ENCODE assay signal across 8 cellular contexts in genomic region chr19:45178262-45179062, GRCh38. TPM values are rescaled to one million over a fixed set of nuclear protein-coding genes. Genes with fewer than 3 reads are reported as not detected.
DNase-seq lines count a peak whose midpoint lies in the region; ATAC-seq and TF ChIP-seq lines count a peak whose summit lies in the region.

Gene BLOC1S3, plus strand, starts transcription at chr19:45178784. Its CDS starts 513 bp downstream, at chr19:45179297.

- peaks cover 27% of the 10 kb centered on the region for H3K4me1 Mint-ChIP-seq in T-helper 1 cell treated with Interleukin-12 subunit alpha and Interleukin-12 subunit beta and Interleukin-4 antibody, amounts not matched to agents 30 μg/mL and 1 μg/mL, for 36 hours (ENCODE audit: low read depth)
- H3K4me1 Mint-ChIP-seq in progenitor cell of endocrine pancreas (ENCODE audit: low read depth): peaks cover 14% of the 10 kb centered on the region

- in situ Hi-C loops in GM13977 (cut with MboI; ENCODE audit: low pct_unique_long_range_greater_than_20kb, low sequenced_read_pairs, unreplicated experiment): no loop called here

- peak within 1 kb of the TSS; percentile 97 for H3K27ac Mint-ChIP-seq in T-helper 1 cell treated with Interleukin-12 subunit alpha and Interleukin-12 subunit beta and Interleukin-4 antibody, amounts not matched to agents 30 μg/mL and 1 μg/mL, for 36 hours
- peak within 1 kb of the TSS; percentile 95 for H3K27ac Mint-ChIP-seq in progenitor cell of endocrine pancreas

- H3K4me1 ChIP-seq in left ventricle myocardium inferior (peaks cover 39% of the 10 kb centered on the region), urinary bladder (ENCODE audit: insufficient read depth) (peaks cover 1% of the 10 kb centered on the region)

- H3K9me3 ChIP-seq in left ventricle myocardium inferior (replicated peaks): no peaks in the 10 kb centered on the region

- no peaks in the 10 kb centered on the region for H3K27me3 ChIP-seq in left ventricle myocardium inferior (ENCODE audit: low read depth)

- H3K27ac ChIP-seq in left ventricle myocardium inferior (replicated peaks): peak within 1 kb of the TSS; percentile 91
- peak within 1 kb of the TSS; percentile 89 for H3K27ac ChIP-seq in urinary bladder (ENCODE audit: low read depth)

- peaks cover 11% of the 10 kb centered on the region for H3K36me3 Mint-ChIP-seq in T-helper 1 cell treated with Interleukin-12 subunit alpha and Interleukin-12 subunit beta and Interleukin-4 antibody, amounts not matched to agents 30 μg/mL and 1 μg/mL, for 36 hours (ENCODE audit: low read depth)
- peaks cover 1% of the 10 kb centered on the region for H3K36me3 Mint-ChIP-seq in progenitor cell of endocrine pancreas (ENCODE audit: insufficient read depth)

- H3K4me3 Mint-ChIP-seq in T-helper 1 cell treated with Interleukin-12 subunit alpha and Interleukin-12 subunit beta and Interleukin-4 antibody, amounts not matched to agents 30 μg/mL and 1 μg/mL, for 36 hours: peak within 1 kb of the TSS; percentile 92
- peak within 1 kb of the TSS; percentile 90 for H3K4me3 Mint-ChIP-seq in progenitor cell of endocrine pancreas (ENCODE audit: low read depth)

- peak; percentile 76 for ATAC-seq in HG02884 (IDR thresholded peaks at IDR 0.05; ENCODE audit: unreplicated experiment)

- TF ChIP-seq CTCF in GM13977 (IDR thresholded peaks at IDR 0.05; ENCODE audit: extremely low read depth, insufficient read depth, missing control alignments) (no peak), left ventricle myocardium inferior (IDR thresholded peaks at IDR 0.05; ENCODE audit: borderline replicate concordance) (peak; percentile 54), progenitor cell of endocrine pancreas (IDR thresholded peaks at IDR 0.05; ENCODE audit: unreplicated experiment) (peak; percentile 60)

- DNase-seq in GM13977 (ENCODE audit: low spot score): peak; percentile 98
- peak; percentile 100 for DNase-seq in NCI-H1694 (lab: John Stamatoyannopoulos, UW)
- DNase-seq in amygdala (lab: John Stamatoyannopoulos, UW): peak; percentile 90 to 100 (median 100)
- DNase-seq in left ventricle myocardium inferior: peak; percentile 100
- DNase-seq in progenitor cell of endocrine pancreas (ENCODE audit: low spot score, unreplicated experiment): peak; percentile 99

- peaks cover 4% of the 10 kb centered on the region for H3K36me3 ChIP-seq in left ventricle myocardium inferior
- H3K36me3 ChIP-seq in urinary bladder (ENCODE audit: insufficient read depth): no peaks in the 10 kb centered on the region

- H3K4me3 ChIP-seq in left ventricle myocardium inferior (peak within 1 kb of the TSS; percentile 87), urinary bladder (ENCODE audit: low read depth, low read length) (peak within 1 kb of the TSS; percentile 71)

- H3K27me3 Mint-ChIP-seq in T-helper 1 cell treated with Interleukin-12 subunit alpha and Interleukin-12 subunit beta and Interleukin-4 antibody, amounts not matched to agents 30 μg/mL and 1 μg/mL, for 36 hours (ENCODE audit: low read depth): no peaks in the 10 kb centered on the region
- no peaks in the 10 kb centered on the region for H3K27me3 Mint-ChIP-seq in progenitor cell of endocrine pancreas

- no peaks in the 10 kb centered on the region for H3K9me3 Mint-ChIP-seq in T-helper 1 cell treated with Interleukin-12 subunit alpha and Interleukin-12 subunit beta and Interleukin-4 antibody, amounts not matched to agents 30 μg/mL and 1 μg/mL, for 36 hours
- no peaks in the 10 kb centered on the region for H3K9me3 Mint-ChIP-seq in progenitor cell of endocrine pancreas (ENCODE audit: low read depth)

- intact Hi-C loops in left ventricle myocardium inferior (cut with micrococcal nuclease): no loop called here

- under 1% methylated on average over 50 of the region's 50 CpGs for WGBS in urinary bladder

RNA-seq across cellular contexts. Expression of gene BLOC1S3, which starts in this region (rescaled TPM):
- total RNA-seq in left ventricle myocardium inferior: 3.5 TPM
- total RNA-seq in progenitor cell of endocrine pancreas: 8.7 and 9.1 TPM in 2 replicates
- 3.9 TPM for total RNA-seq in urinary bladder
- polyA plus RNA-seq in urinary bladder: 9.3 TPM

Comparison
In these comparisons a context has a peak if more than half of its experiments do, and no peak if none do; other contexts are left out.
1. Peak in every context shown above with its lines: DNase-seq, ATAC-seq, H3K4me3 ChIP-seq and H3K27ac ChIP-seq.